Comparison of ENCODE assay signal across 9 cellular contexts in genomic region chr19:3186891-3187661, GRCh38. TPM values are rescaled to one million over a fixed set of nuclear protein-coding genes. Genes with fewer than 3 reads are reported as not detected.
DNase-seq lines count a peak whose midpoint lies in the region; ATAC-seq and TF ChIP-seq lines count a peak whose summit lies in the region.
"Had no signal": no experiment of that assay in that cellular context is flagged by ENCODE, and none has a peak within 500 bp of the region (broad histone marks: within the 10 kb centered on the region; RNA-seq: fewer than 3 reads in every experiment).

No MANE protein-coding gene starts in this region.

- no peak for TF ChIP-seq CTCF in dorsolateral prefrontal cortex (IDR thresholded peaks at IDR 0.05 in 54 of 56, conservative IDR thresholded peaks at IDR 0.05 in 2 of 56; ENCODE audit: low read depth in 1 of 56, partially characterized antibody in 56 of 56)
- TF ChIP-seq CTCF in natural killer cell (IDR thresholded peaks at IDR 0.05): no peak

- DNase-seq in MG63: no peak
- DNase-seq in dorsolateral prefrontal cortex: no peak
- no peak for DNase-seq in natural killer cell
- DNase-seq in KBM-7: no peak
- no peak for DNase-seq in DMS114 treated with DMSO at 0.1 percent for 48 hours (lab: John Stamatoyannopoulos, UW; ENCODE audit: unreplicated experiment)
- no peak for DNase-seq in SIG-M5 treated with dmso at 0.1 percent for 504 hours (lab: John Stamatoyannopoulos, UW; ENCODE audit: unreplicated experiment)

- H3K36me3 Mint-ChIP-seq in natural killer cell: no peaks in the 10 kb centered on the region

- H3K4me1 ChIP-seq in BLaER1 treated with 17β-estradiol and CSF1 and Interleukin-3, amounts not matched to agents 10 nM and 100 nM: peaks cover 71 to 84% (median 82%) of the 10 kb centered on the region in 10 experiments

- H3K4me2 ChIP-seq in BLaER1 treated with 17β-estradiol and CSF1 and Interleukin-3, amounts not matched to agents 10 nM and 100 nM: peak overlapping the region; percentile 89 to 100 (median 99)

- in situ Hi-C loops in KBM-7 (cut with MboI; ENCODE audit: low pct_unique_long_range_greater_than_20kb, low sequenced_read_pairs): no loop called here

- peak overlapping the region; percentile 65 to 94 for H3K27ac Mint-ChIP-seq in natural killer cell

- no peak for ATAC-seq in natural killer cell
- no peak for ATAC-seq in HG03045 (IDR thresholded peaks at IDR 0.05; ENCODE audit: unreplicated experiment)

- intact Hi-C loops in dorsolateral prefrontal cortex (cut with DNase I) (loop anchor here (10.0 kb wide), 2 partner anchors 242 to 1342 kb away; partner anchors contain the start of genes REXO1 (in 1 of the 2) and ZNF77 (in 1 of the 2)), natural killer cell (cut with micrococcal nuclease) (loop anchor here (10.0 kb wide), 2 partner anchors 232 to 248 kb away; no protein-coding TSS in a partner anchor)

- H3K27me3 Mint-ChIP-seq in natural killer cell (ENCODE audit: low read depth in 2 of 2): no peaks in the 10 kb centered on the region

- peaks cover 29 to 56% of the 10 kb centered on the region in 2 donors for H3K4me1 Mint-ChIP-seq in natural killer cell

- peak overlapping the region; percentile 89 for H3K4me3 Mint-ChIP-seq in natural killer cell

- H3K27me3 ChIP-seq in BLaER1 treated with 17β-estradiol and CSF1 and Interleukin-3, amounts not matched to agents 10 nM and 100 nM: no peaks in the 10 kb centered on the region
- no peaks in the 10 kb centered on the region for H3K27me3 ChIP-seq in MG63
- no peaks in the 10 kb centered on the region for H3K27me3 ChIP-seq in dorsolateral prefrontal cortex

- peaks cover 6 to 92% (median 88%) of the 10 kb centered on the region in 11 experiments; a peak in 20 of 22 replicates for H4K20me1 ChIP-seq in BLaER1 treated with 17β-estradiol and CSF1 and Interleukin-3, amounts not matched to agents 10 nM and 100 nM

- no peaks in the 10 kb centered on the region for H3K9me3 Mint-ChIP-seq in natural killer cell

- H3K9ac ChIP-seq in BLaER1 treated with 17β-estradiol and CSF1 and Interleukin-3, amounts not matched to agents 10 nM and 100 nM: peak overlapping the region; percentile 89 to 99 (median 95)

- peaks cover 0 to 74% (median 44%) of the 10 kb centered on the region in 11 experiments; a peak in 19 of 22 replicates for H3K36me3 ChIP-seq in BLaER1 treated with 17β-estradiol and CSF1 and Interleukin-3, amounts not matched to agents 10 nM and 100 nM
- peaks cover 3% of the 10 kb centered on the region; the same call in 1 of the 2 replicates for H3K36me3 ChIP-seq in MG63

- H3K9me3 ChIP-seq in BLaER1 treated with 17β-estradiol and CSF1 and Interleukin-3, amounts not matched to agents 10 nM and 100 nM (replicated peaks in 1 of 11): no peaks in the 10 kb centered on the region
- no peaks in the 10 kb centered on the region for H3K9me3 ChIP-seq in MG63

- peak overlapping the region; percentile 89 to 100 (median 98) for H3K4me3 ChIP-seq in BLaER1 treated with 17β-estradiol and CSF1 and Interleukin-3, amounts not matched to agents 10 nM and 100 nM
- H3K4me3 ChIP-seq in MG63 (peak overlapping the region; percentile 75), dorsolateral prefrontal cortex (peak overlapping the region; percentile 74 to 100 (median 97))

- H3K27ac ChIP-seq in BLaER1 treated with 17β-estradiol and CSF1 and Interleukin-3, amounts not matched to agents 10 nM and 100 nM: peak overlapping the region; percentile 81 to 97 (median 92)
- H3K27ac ChIP-seq in dorsolateral prefrontal cortex: no peak overlapping the region

RNA-seq across cellular contexts. Expression of gene NCLN, which starts 1.3 kb away (rescaled TPM):
- 55.6 and 68.5 TPM in 2 replicates for total RNA-seq in MG63 (2014; rRNA removed; shearing (Covaris generic); ENCODE audit: low replicate concordance)
- total RNA-seq in dorsolateral prefrontal cortex: 10 to 100 TPM; 27.6 to 59.4 (median 41.0) TPM
- total RNA-seq in natural killer cell: 10 to 100 TPM; 39.6 to 61.4 (median 49.0) TPM

RNA-seq across cellular contexts. Expression of gene S1PR4, which starts 8.5 kb away (rescaled TPM):
- not detected in 2 replicates for total RNA-seq in MG63 (2014; rRNA removed; shearing (Covaris generic); ENCODE audit: low replicate concordance)
- total RNA-seq in dorsolateral prefrontal cortex (1 to 10 TPM in 9 of 120 experiments, under 1 TPM in 55, not detected in 56; 0.28 to 3.3 (median 0.64) TPM), natural killer cell (10 to 100 TPM; 37.1 to 60.4 (median 51.7) TPM)

RNA-seq across cellular contexts. Expression of gene CELF5, which starts 37.4 kb away (rescaled TPM):
- total RNA-seq in MG63 (2014; rRNA removed; shearing (Covaris generic); ENCODE audit: low replicate concordance): not detected in 2 replicates
- 100 to 1,000 TPM in 42 of 120 experiments, 10 to 100 TPM in 78; 29.0 to 154 (median 91.2) TPM for total RNA-seq in dorsolateral prefrontal cortex
- total RNA-seq in natural killer cell: under 1 TPM in 2 of 3 donors, not detected in 1; 0.41 to 0.83 TPM
- total RNA-seq: NCI-H460 had no signal

RNA-seq across cellular contexts. Expression of gene GNA15, which starts 51.2 kb away (rescaled TPM):
- total RNA-seq in MG63 (2014; rRNA removed; shearing (Covaris generic); ENCODE audit: low replicate concordance): not detected in 2 replicates
- 10 to 100 TPM in 2 of 120 experiments, 1 to 10 TPM in 118; 2.3 to 11.9 (median 6.1) TPM for total RNA-seq in dorsolateral prefrontal cortex
- 10 to 100 TPM in 1 of 3 donors, 1 to 10 TPM in 2; 3.9 to 10.4 (median 8.4) TPM for total RNA-seq in natural killer cell

Comparison
In these comparisons a context has a peak if more than half of its experiments do, and no peak if none do; other contexts are left out.
1. H3K27ac ChIP-seq: peak in BLaER1 treated with 17β-estradiol and CSF1 and Interleukin-3, amounts not matched to agents 10 nM and 100 nM (11 of 11); none in dorsolateral prefrontal cortex (0 of 59).
2. RNA of gene S1PR4, which starts 8.5 kb away (total RNA-seq): 37.1 to 60.4 TPM in natural killer cell; 0.28 to 3.3 TPM in dorsolateral prefrontal cortex and not detected in MG63; every median in the first group is over 4 times any median in the second.
3. RNA of gene CELF5, which starts 37.4 kb away (total RNA-seq): 29.0 to 154 TPM in dorsolateral prefrontal cortex; 0.41 to 0.83 TPM in natural killer cell and not detected in MG63; every median in the first group is over 10 times any median in the second.
4. Peak in every context shown above with its lines, with median percentiles within 50 percentile points of each other: H3K4me3 ChIP-seq.